ENCODE assay signal across 8 cellular contexts in genomic region chr17:64984776-64985521, GRCh38.
A peak's percentile ranks its signal among the peaks of the same experiment; 100 is the strongest.
DNase-seq lines count a peak whose midpoint lies in the region; ATAC-seq and TF ChIP-seq lines count a peak whose summit lies in the region.

No MANE protein-coding gene starts in this region.

- no peak for TF ChIP-seq CTCF in PC-3 (conservative IDR thresholded peaks at IDR 0.05; ENCODE audit: low read depth, low read length)
- no peak for TF ChIP-seq CTCF in lower lobe of right lung (IDR thresholded peaks at IDR 0.05)

- CTCF ChIA-PET in PC-3 (lab: Charles Lee), result interaction anchor here (0.6 kb wide), 1 partner anchor 1288 kb away, joined by 3 read pairs; no protein-coding TSS in a partner anchor

- H3K9me3 ChIP-seq in PC-3 (ENCODE audit: low read length) (no peaks in the 10 kb centered on the region), lower lobe of right lung (no peaks in the 10 kb centered on the region), aorta (ENCODE audit: control insufficient read depth, low read length) (no peaks in the 10 kb centered on the region)

- H3K9ac ChIP-seq in PC-3 (ENCODE audit: low read length), result peak overlapping the region; percentile 24; the same call in 1 of the 2 replicates

- H4K20me1 ChIP-seq in PC-3 (ENCODE audit: low read length), result no peaks in the 10 kb centered on the region

- peaks cover 4% of the 10 kb centered on the region for H3F3A ChIP-seq in PC-3 (ENCODE audit: low read length, unreplicated experiment)

- no peaks in the 10 kb centered on the region for H3K79me2 ChIP-seq in PC-3 (ENCODE audit: low read length)

- POLR2A ChIA-PET in PC-3 (lab: Charles Lee; ENCODE audit: unreplicated experiment), result no interaction called here
- POLR2A ChIA-PET in activated naive CD8-positive, alpha-beta T cell treated with anti-CD3 and anti-CD28 coated beads, Interleukin-2, amount 10 ng/mL, durations not matched to agents 7 days and 5 days (lab: Charles Lee), result interaction anchor here (0.5 to 4.2 kb wide), 16 partner anchors 10 to 1261 kb away, joined by 3 to 88 read pairs (median 4); partner anchors contain the start of gene GNA13

- peaks cover 25% of the 10 kb centered on the region for H3K4me1 Mint-ChIP-seq in activated naive CD8-positive, alpha-beta T cell treated with anti-CD3 and anti-CD28 coated beads, Interleukin-2, amount 10 ng/mL, durations not matched to agents 7 days and 5 days

- peaks cover 3% of the 10 kb centered on the region for H3K36me3 Mint-ChIP-seq in activated naive CD8-positive, alpha-beta T cell treated with anti-CD3 and anti-CD28 coated beads, Interleukin-2, amount 10 ng/mL, durations not matched to agents 7 days and 5 days

- intact Hi-C loops in PC-3 (cut with micrococcal nuclease), result loop anchor here (2.0 kb wide), 1 partner anchor 38 kb away; no protein-coding TSS in a partner anchor
- intact Hi-C loops in lower lobe of right lung (cut with DNase I), result no loop called here
- intact Hi-C loops in aorta (cut with DNase I), result no loop called here

- DNase-seq in CMK (ENCODE audit: low read depth) (peak; percentile 37), PC-3 (peak; percentile 90), lower lobe of right lung (no peak), aorta (no peak), glomerular visceral epithelial cell (ENCODE audit: extremely low spot score) (no peak), HPDE6-E6E7 (ENCODE audit: extremely low spot score) (no peak)
- peak; percentile 37 for DNase-seq in activated naive CD8-positive, alpha-beta T cell treated with anti-CD3 and anti-CD28 coated beads, Interleukin-2, amount 10 ng/mL, durations not matched to agents 7 days and 5 days

- H3K4me3 ChIP-seq in PC-3 (ENCODE audit: low read length) (peak overlapping the region; percentile 26; the same call in 1 of the 2 replicates), lower lobe of right lung (no peak overlapping the region), aorta (ENCODE audit: low read length in 2 of 2) (no peak overlapping the region)

- H3K4me2 ChIP-seq in PC-3 (ENCODE audit: low read length), result peak overlapping the region; percentile 70

- WGBS in aorta, 2 donors, result 75 to 79% methylated on average over 7 of the region's 7 CpGs

- no peaks in the 10 kb centered on the region for H3K36me3 ChIP-seq in PC-3 (ENCODE audit: low read depth, low read length)
- no peaks in the 10 kb centered on the region for H3K36me3 ChIP-seq in lower lobe of right lung
- H3K36me3 ChIP-seq in aorta (ENCODE audit: control insufficient read depth in 1 of 2, insufficient read depth in 2 of 2, low read length in 1 of 2), result no peaks in the 10 kb centered on the region

- H3K4me3 Mint-ChIP-seq in activated naive CD8-positive, alpha-beta T cell treated with anti-CD3 and anti-CD28 coated beads, Interleukin-2, amount 10 ng/mL, durations not matched to agents 7 days and 5 days, result peak overlapping the region; percentile 86

- H3K9me2 ChIP-seq in PC-3 (replicated peaks; ENCODE audit: low read length), result no peaks in the 10 kb centered on the region

- H3K9me3 Mint-ChIP-seq in activated naive CD8-positive, alpha-beta T cell treated with anti-CD3 and anti-CD28 coated beads, Interleukin-2, amount 10 ng/mL, durations not matched to agents 7 days and 5 days, result peaks cover 1% of the 10 kb centered on the region

- H3K27me3 Mint-ChIP-seq in activated naive CD8-positive, alpha-beta T cell treated with anti-CD3 and anti-CD28 coated beads, Interleukin-2, amount 10 ng/mL, durations not matched to agents 7 days and 5 days, result no peaks in the 10 kb centered on the region

- H3K27me3 ChIP-seq in PC-3 (ENCODE audit: low read length) (no peaks in the 10 kb centered on the region), lower lobe of right lung (ENCODE audit: low read depth) (no peaks in the 10 kb centered on the region), aorta (ENCODE audit: control insufficient read depth in 1 of 2, insufficient read depth in 2 of 2, low read length in 1 of 2) (no peaks in the 10 kb centered on the region)

- H3K27ac ChIP-seq in PC-3 (ENCODE audit: low read length) (peak overlapping the region; percentile 83), lower lobe of right lung (peak overlapping the region; percentile 93), aorta (ENCODE audit: low read depth in 1 of 2, low read length in 2 of 2) (no peak overlapping the region)

- H3K4me1 ChIP-seq in PC-3 (ENCODE audit: insufficient read depth, low read length) (peaks cover 38% of the 10 kb centered on the region), lower lobe of right lung (peaks cover 46% of the 10 kb centered on the region), aorta (ENCODE audit: control insufficient read depth in 1 of 2, insufficient read depth in 2 of 2, low read length in 2 of 2) (no peaks in the 10 kb centered on the region)

- H2AFZ ChIP-seq in PC-3 (ENCODE audit: low read length), result peak overlapping the region; percentile 41

- ATAC-seq in PC-3, result peak; percentile 90
- peak; percentile 48 for ATAC-seq in activated naive CD8-positive, alpha-beta T cell treated with anti-CD3 and anti-CD28 coated beads, Interleukin-2, amount 10 ng/mL, durations not matched to agents 7 days and 5 days (ENCODE audit: low read depth)
- peak; percentile 10 to 35 for ATAC-seq in lower lobe of right lung
- ATAC-seq in aorta (ENCODE audit: low FRiP score), result peak; percentile 69
- ATAC-seq in GM18867 (IDR thresholded peaks at IDR 0.05; ENCODE audit: unreplicated experiment), result no peak

- no TSS peak for BruUV-seq in PC-3 (replicated peaks; lab: Mats Ljungman, UMichigan)

- H3K27ac Mint-ChIP-seq in activated naive CD8-positive, alpha-beta T cell treated with anti-CD3 and anti-CD28 coated beads, Interleukin-2, amount 10 ng/mL, durations not matched to agents 7 days and 5 days, result peak overlapping the region; percentile 97

Comparison
In these comparisons a context has a peak if more than half of its experiments do, and no peak if none do; other contexts are left out.
1. DNase-seq: peak in CMK (single experiment), PC-3 (single experiment) and activated naive CD8-positive, alpha-beta T cell treated with anti-CD3 and anti-CD28 coated beads, Interleukin-2, amount 10 ng/mL, durations not matched to agents 7 days and 5 days (single experiment); none in lower lobe of right lung (single experiment), aorta (0 of 2), glomerular visceral epithelial cell (single experiment) and HPDE6-E6E7 (single experiment).
2. H3K27ac ChIP-seq: peak in PC-3 (single experiment) and lower lobe of right lung (single experiment); none in aorta (0 of 2).